In genomic region chr9:113640418-113640817, GRCh38 we compare ENCODE assay signal across 14 cellular contexts.
"Had no signal": no experiment of that assay in that cellular context is flagged by ENCODE, and none has a peak within 500 bp of the region (broad histone marks: within the 10 kb centered on the region; RNA-seq: fewer than 3 reads in every experiment).

No MANE protein-coding gene starts in this region.

- H3K4me3 ChIP-seq: heart right ventricle, lung, tibial artery had no signal

- H3K36me3 ChIP-seq: heart right ventricle, tibial artery had no signal

- H3K9me3 ChIP-seq: heart right ventricle, tibial artery had no signal

- H3K27me3 ChIP-seq: heart right ventricle, tibial artery had no signal

- DNase-seq: dermis blood vessel endothelial cell; effector CD4-positive, alpha-beta T cell; heart right ventricle; left colon; left ventricle myocardium superior; mesenchymal stem cell; naive B cell; nephron progenitor cell; posterior cingulate gyrus; small intestine; stimulated activated CD4-positive, alpha-beta T cell treated with anti-CD3 and anti-CD28 coated beads, Interleukin-2, amount 100 ng/mL, for 48 hours; stimulated activated naive CD8-positive, alpha-beta T cell treated with anti-CD3 and anti-CD28 coated beads, Interleukin-15, Interleukin-2, amounts not matched to agents 100 U/mL and 50 U/mL, for 24 hours had no signal

- H3K27ac ChIP-seq: heart right ventricle, tibial artery had no signal

- ATAC-seq: heart right ventricle; left colon; left ventricle myocardium superior; stimulated activated naive CD8-positive, alpha-beta T cell treated with anti-CD3 and anti-CD28 coated beads, Interleukin-15, Interleukin-2, amounts not matched to agents 100 U/mL and 50 U/mL, for 24 hours had no signal

- H3K4me1 ChIP-seq: tibial artery had no signal
